In genomic region chr19:34428549-34429285, GRCh38 we compare ENCODE assay signal across 8 cellular contexts. TPM values are rescaled to one million over a fixed set of nuclear protein-coding genes. Genes with fewer than 3 reads are reported as not detected.
DNase-seq lines count a peak whose midpoint lies in the region; ATAC-seq and TF ChIP-seq lines count a peak whose summit lies in the region.

No MANE protein-coding gene starts in this region.

- peak in 1 of 3 donors; percentile 65 for DNase-seq in CD4-positive, CD25-positive, alpha-beta regulatory T cell
- peak; percentile 29 for DNase-seq in GM19240 (ENCODE audit: insufficient read length, low spot score)
- peak; percentile 79 for DNase-seq in coronary artery (ENCODE audit: low spot score)
- DNase-seq in lower leg skin (ENCODE audit: low spot score in 2 of 2): peak in 1 of 2 donors; percentile 84
- DNase-seq in stimulated activated effector memory CD8-positive, alpha-beta T cell treated with anti-CD3 and anti-CD28 coated beads, Interleukin-12 subunit alpha, Interleukin-12 subunit beta, amount 100 ng/mL, for 72 hours (ENCODE audit: low spot score in 2 of 2): no peak
- no peak for DNase-seq in amniotic stem cell (lab: John Stamatoyannopoulos, UW)

- peak overlapping the region; percentile 88 for H3K4me2 ChIP-seq in SU-DHL-6 (ENCODE audit: low read depth, low read length, poor library complexity, severe bottlenecking)

- H3K9me3 ChIP-seq in CD4-positive, CD25-positive, alpha-beta regulatory T cell (ENCODE audit: control insufficient read depth in 2 of 2, low read length in 2 of 2): no peaks in the 10 kb centered on the region
- H3K9me3 ChIP-seq in SU-DHL-6 (ENCODE audit: insufficient read depth, low read length): no peaks in the 10 kb centered on the region

- H3K4me3 Mint-ChIP-seq in CD4-positive, CD25-positive, alpha-beta regulatory T cell: peak overlapping the region; percentile 98 to 100 (median 98)
- peak overlapping the region; percentile 90 for H3K4me3 Mint-ChIP-seq in stimulated activated effector memory CD8-positive, alpha-beta T cell treated with anti-CD3 and anti-CD28 coated beads, Interleukin-12 subunit alpha, Interleukin-12 subunit beta, amount 100 ng/mL, for 72 hours

- peak; percentile 28 to 30 for ATAC-seq in CD4-positive, CD25-positive, alpha-beta regulatory T cell (ENCODE audit: low read depth in 2 of 2)
- peak; percentile 61 for ATAC-seq in HG03354 (IDR thresholded peaks at IDR 0.05; ENCODE audit: poor library complexity, severe bottlenecking, unreplicated experiment)
- ATAC-seq in stimulated activated effector memory CD8-positive, alpha-beta T cell treated with anti-CD3 and anti-CD28 coated beads, Interleukin-12 subunit alpha, Interleukin-12 subunit beta, amount 100 ng/mL, for 72 hours: peak; percentile 75

- H3K4me1 ChIP-seq in CD4-positive, CD25-positive, alpha-beta regulatory T cell (ENCODE audit: control insufficient read depth, insufficient read depth, low read length, poor library complexity, severe bottlenecking): peaks cover 35% of the 10 kb centered on the region

- 1% methylated on average over 36 to 57 of the region's 68 CpGs for WGBS in lower leg skin, 2 donors

- H3K9me3 Mint-ChIP-seq in CD4-positive, CD25-positive, alpha-beta regulatory T cell: no peaks in the 10 kb centered on the region
- H3K9me3 Mint-ChIP-seq in stimulated activated effector memory CD8-positive, alpha-beta T cell treated with anti-CD3 and anti-CD28 coated beads, Interleukin-12 subunit alpha, Interleukin-12 subunit beta, amount 100 ng/mL, for 72 hours: no peaks in the 10 kb centered on the region

- H4K20me1 ChIP-seq in SU-DHL-6 (ENCODE audit: low read depth, low read length): peaks cover 40% of the 10 kb centered on the region

- no peak for TF ChIP-seq POLR2A in lower leg skin (IDR thresholded peaks at IDR 0.05)

- peak overlapping the region; percentile 98 for H3K9ac ChIP-seq in SU-DHL-6 (ENCODE audit: low read length)

- H3K27me3 Mint-ChIP-seq in CD4-positive, CD25-positive, alpha-beta regulatory T cell: no peaks in the 10 kb centered on the region

- H2AFZ ChIP-seq in SU-DHL-6 (ENCODE audit: low read depth, low read length, severe bottlenecking): peak overlapping the region; percentile 93

- H3K27me3 ChIP-seq in CD4-positive, CD25-positive, alpha-beta regulatory T cell (ENCODE audit: control insufficient read depth, insufficient read depth, low read length): no peaks in the 10 kb centered on the region
- H3K27me3 ChIP-seq in SU-DHL-6 (ENCODE audit: low read length): no peaks in the 10 kb centered on the region

- TF ChIP-seq CTCF in SU-DHL-6 (IDR thresholded peaks at IDR 0.05; ENCODE audit: insufficient read depth, low read length, poor library complexity, severe bottlenecking) (no peak), coronary artery (IDR thresholded peaks at IDR 0.05) (no peak), lower leg skin (IDR thresholded peaks at IDR 0.05) (no peak)

- no peaks in the 10 kb centered on the region for H3K9me2 ChIP-seq in SU-DHL-6 (replicated peaks; ENCODE audit: insufficient read depth, low read length)

- H3K27ac Mint-ChIP-seq in CD4-positive, CD25-positive, alpha-beta regulatory T cell: peak overlapping the region; percentile 77 to 98 (median 92)
- H3K27ac Mint-ChIP-seq in stimulated activated effector memory CD8-positive, alpha-beta T cell treated with anti-CD3 and anti-CD28 coated beads, Interleukin-12 subunit alpha, Interleukin-12 subunit beta, amount 100 ng/mL, for 72 hours: peak overlapping the region; percentile 93

- H3F3A ChIP-seq in SU-DHL-6 (ENCODE audit: insufficient read depth): peaks cover 24% of the 10 kb centered on the region

- intact Hi-C loops in lower leg skin (cut with DNase I; ENCODE audit: low total_unique reads): no loop called here

- H3K36me3 Mint-ChIP-seq in CD4-positive, CD25-positive, alpha-beta regulatory T cell: peaks cover 21% of the 10 kb centered on the region
- peaks cover 81% of the 10 kb centered on the region for H3K36me3 Mint-ChIP-seq in stimulated activated effector memory CD8-positive, alpha-beta T cell treated with anti-CD3 and anti-CD28 coated beads, Interleukin-12 subunit alpha, Interleukin-12 subunit beta, amount 100 ng/mL, for 72 hours

- H3K4me1 Mint-ChIP-seq in CD4-positive, CD25-positive, alpha-beta regulatory T cell: peaks cover 19 to 42% (median 28%) of the 10 kb centered on the region in 4 donors
- peaks cover 29% of the 10 kb centered on the region for H3K4me1 Mint-ChIP-seq in stimulated activated effector memory CD8-positive, alpha-beta T cell treated with anti-CD3 and anti-CD28 coated beads, Interleukin-12 subunit alpha, Interleukin-12 subunit beta, amount 100 ng/mL, for 72 hours

- H3K79me2 ChIP-seq in SU-DHL-6 (ENCODE audit: insufficient read depth, low read length): peaks cover 58% of the 10 kb centered on the region

- peaks cover 14% of the 10 kb centered on the region for H3K36me3 ChIP-seq in CD4-positive, CD25-positive, alpha-beta regulatory T cell (ENCODE audit: control insufficient read depth, insufficient read depth, low read length)
- H3K36me3 ChIP-seq in SU-DHL-6 (ENCODE audit: low read length): peaks cover 25% of the 10 kb centered on the region

- peak overlapping the region; percentile 88 for H3K27ac ChIP-seq in CD4-positive, CD25-positive, alpha-beta regulatory T cell (ENCODE audit: insufficient read depth, low read length, poor library complexity, severe bottlenecking)
- H3K27ac ChIP-seq in SU-DHL-6 (ENCODE audit: low read depth, low read length): peak overlapping the region; percentile 78
- H3K27ac ChIP-seq in coronary artery: peak overlapping the region; percentile 88 to 94

- peak overlapping the region; percentile 97 for H3K4me3 ChIP-seq in CD4-positive, CD25-positive, alpha-beta regulatory T cell (ENCODE audit: low read depth, low read length)
- H3K4me3 ChIP-seq in SU-DHL-6 (ENCODE audit: insufficient read depth, low read length, poor library complexity, severe bottlenecking) (peak overlapping the region; percentile 71), coronary artery (peak overlapping the region; percentile 86), lower leg skin (ENCODE audit: low read depth, poor library complexity, severe bottlenecking) (peak overlapping the region; percentile 83)

RNA-seq across cellular contexts. Expression of gene UBA2, which starts 0.5 kb away (rescaled TPM):
- 70.3 TPM for total RNA-seq in CD4-positive, CD25-positive, alpha-beta regulatory T cell
- 10 to 100 TPM; 72.1 to 93.0 (median 82.7) TPM for polyA plus RNA-seq in CD4-positive, CD25-positive, alpha-beta regulatory T cell
- 100 to 1,000 TPM in 1 of 4 donors, 10 to 100 TPM in 3; 74.8 to 101 (median 86.9) TPM for total RNA-seq in lower leg skin

RNA-seq across cellular contexts. Expression of gene PDCD2L, which starts 24.5 kb away (rescaled TPM):
- total RNA-seq in CD4-positive, CD25-positive, alpha-beta regulatory T cell: 9.0 TPM
- 10 to 100 TPM; 17.8 to 24.4 (median 22.1) TPM for polyA plus RNA-seq in CD4-positive, CD25-positive, alpha-beta regulatory T cell
- total RNA-seq in lower leg skin: 10 to 100 TPM in 2 of 4 donors, 1 to 10 TPM in 2; 6.5 to 16.4 (median 12.6) TPM

RNA-seq across cellular contexts. Expression of gene WTIP, which starts 52.8 kb away (rescaled TPM):
- total RNA-seq in CD4-positive, CD25-positive, alpha-beta regulatory T cell: 0.27 TPM
- polyA plus RNA-seq in CD4-positive, CD25-positive, alpha-beta regulatory T cell: not detected
- total RNA-seq in lower leg skin: 10 to 100 TPM in 2 of 4 donors, 1 to 10 TPM in 2; 3.8 to 16.3 (median 9.7) TPM

Comparison
In these comparisons a context has a peak if more than half of its experiments do, and no peak if none do; other contexts are left out.
1. DNase-seq: peak in GM19240 (single experiment) and coronary artery (single experiment); none in stimulated activated effector memory CD8-positive, alpha-beta T cell treated with anti-CD3 and anti-CD28 coated beads, Interleukin-12 subunit alpha, Interleukin-12 subunit beta, amount 100 ng/mL, for 72 hours (0 of 2) and amniotic stem cell (single experiment).
2. Peak in every context shown above with its lines, with median percentiles within 50 percentile points of each other: ATAC-seq, H3K27ac ChIP-seq and H3K4me3 ChIP-seq.